Comparison of ENCODE assay signal across 8 cellular contexts in genomic region chr13:28718186-28718537, GRCh38. TPM values are rescaled to one million over a fixed set of nuclear protein-coding genes. Genes with fewer than 3 reads are reported as not detected.
DNase-seq lines count a peak whose midpoint lies in the region; ATAC-seq and TF ChIP-seq lines count a peak whose summit lies in the region.

No MANE protein-coding gene starts in this region.

- H3K4me1 Mint-ChIP-seq in stimulated activated effector memory CD8-positive, alpha-beta T cell treated with anti-CD3 and anti-CD28 coated beads, Interleukin-12 subunit alpha, Interleukin-12 subunit beta, amount 100 ng/mL, for 72 hours = peaks cover 31% of the 10 kb centered on the region

- peaks cover 3% of the 10 kb centered on the region for H3K4me1 ChIP-seq in iPS-18a (ENCODE audit: control insufficient read depth, low read depth, low read length)

- H3K36me3 Mint-ChIP-seq in stimulated activated effector memory CD8-positive, alpha-beta T cell treated with anti-CD3 and anti-CD28 coated beads, Interleukin-12 subunit alpha, Interleukin-12 subunit beta, amount 100 ng/mL, for 72 hours = peaks cover 8% of the 10 kb centered on the region

- H3K27ac ChIP-seq in adipose tissue (ENCODE audit: low read depth, low read length) (peak overlapping the region; percentile 96), iPS-18a (ENCODE audit: low read length) (no peak overlapping the region)

- H3K9me3 ChIP-seq in iPS-18a (ENCODE audit: control insufficient read depth, low read depth, low read length) = no peaks in the 10 kb centered on the region

- peaks cover 33% of the 10 kb centered on the region for H3K27me3 ChIP-seq in iPS-18a (ENCODE audit: control insufficient read depth, insufficient read depth, low read length)

- peak overlapping the region; percentile 94 for H3K4me3 Mint-ChIP-seq in stimulated activated effector memory CD8-positive, alpha-beta T cell treated with anti-CD3 and anti-CD28 coated beads, Interleukin-12 subunit alpha, Interleukin-12 subunit beta, amount 100 ng/mL, for 72 hours

- H3K36me3 ChIP-seq in iPS-18a (ENCODE audit: control insufficient read depth, low read depth, low read length) = no peaks in the 10 kb centered on the region

- H3K9ac ChIP-seq in iPS-18a (ENCODE audit: low read length) = no peak overlapping the region

- in situ Hi-C loops in ACHN (cut with HindIII; ENCODE audit: low pct_ligation_motif_present, low pct_unique_long_range_greater_than_20kb, low sequenced_read_pairs) = no loop called here

- peak; percentile 1 for ATAC-seq in stimulated activated effector memory CD8-positive, alpha-beta T cell treated with anti-CD3 and anti-CD28 coated beads, Interleukin-12 subunit alpha, Interleukin-12 subunit beta, amount 100 ng/mL, for 72 hours
- no peak for ATAC-seq in GM19035 (IDR thresholded peaks at IDR 0.05; ENCODE audit: unreplicated experiment)

- peak overlapping the region; percentile 62 for H3K4me3 ChIP-seq in HFF-Myc (replicated peaks; ENCODE audit: low read depth, low read length)
- peak overlapping the region; percentile 82 for H3K4me3 ChIP-seq in iPS-18a (ENCODE audit: low read length)

- peak overlapping the region; percentile 92 for H3K27ac Mint-ChIP-seq in stimulated activated effector memory CD8-positive, alpha-beta T cell treated with anti-CD3 and anti-CD28 coated beads, Interleukin-12 subunit alpha, Interleukin-12 subunit beta, amount 100 ng/mL, for 72 hours

- peak; percentile 1 for DNase-seq in ACHN
- DNase-seq in HFF-Myc (ENCODE audit: extremely low read depth, low read depth) = no peak
- no peak for DNase-seq in stimulated activated effector memory CD8-positive, alpha-beta T cell treated with anti-CD3 and anti-CD28 coated beads, Interleukin-12 subunit alpha, Interleukin-12 subunit beta, amount 100 ng/mL, for 72 hours (ENCODE audit: low spot score in 2 of 2)
- DNase-seq in NCI-H2171 treated with DMSO at 0.1 percent for 48 hours (lab: John Stamatoyannopoulos, UW) = no peak
- no peak for DNase-seq in activated CD4-positive, alpha-beta T cell treated with anti-CD3 and anti-CD28 coated beads, Interleukin-2, amount 50 U/mL, for 1 hour

- H3K9me3 Mint-ChIP-seq in stimulated activated effector memory CD8-positive, alpha-beta T cell treated with anti-CD3 and anti-CD28 coated beads, Interleukin-12 subunit alpha, Interleukin-12 subunit beta, amount 100 ng/mL, for 72 hours = no peaks in the 10 kb centered on the region

- 4 to 9% (median 5%) methylated on average over 9 of the region's 9 CpGs for WGBS in adipose tissue, 3 donors

- no peak for TF ChIP-seq CTCF in HFF-Myc (IDR thresholded peaks at IDR 0.05; ENCODE audit: low read depth, low read length, missing control alignments)

RNA-seq across cellular contexts. Expression of gene SLC46A3, which starts 0.6 kb away (rescaled TPM):
- 1 to 10 TPM; 3.0 to 7.9 (median 4.4) TPM for polyA plus RNA-seq in adipose tissue

RNA-seq across cellular contexts. Expression of gene POMP, which starts 59.2 kb away (rescaled TPM):
- 10 to 100 TPM; 28.1 to 96.7 (median 85.3) TPM for polyA plus RNA-seq in adipose tissue
